ENCODE assay signal across 8 cellular contexts in the genomic region with DNA sequence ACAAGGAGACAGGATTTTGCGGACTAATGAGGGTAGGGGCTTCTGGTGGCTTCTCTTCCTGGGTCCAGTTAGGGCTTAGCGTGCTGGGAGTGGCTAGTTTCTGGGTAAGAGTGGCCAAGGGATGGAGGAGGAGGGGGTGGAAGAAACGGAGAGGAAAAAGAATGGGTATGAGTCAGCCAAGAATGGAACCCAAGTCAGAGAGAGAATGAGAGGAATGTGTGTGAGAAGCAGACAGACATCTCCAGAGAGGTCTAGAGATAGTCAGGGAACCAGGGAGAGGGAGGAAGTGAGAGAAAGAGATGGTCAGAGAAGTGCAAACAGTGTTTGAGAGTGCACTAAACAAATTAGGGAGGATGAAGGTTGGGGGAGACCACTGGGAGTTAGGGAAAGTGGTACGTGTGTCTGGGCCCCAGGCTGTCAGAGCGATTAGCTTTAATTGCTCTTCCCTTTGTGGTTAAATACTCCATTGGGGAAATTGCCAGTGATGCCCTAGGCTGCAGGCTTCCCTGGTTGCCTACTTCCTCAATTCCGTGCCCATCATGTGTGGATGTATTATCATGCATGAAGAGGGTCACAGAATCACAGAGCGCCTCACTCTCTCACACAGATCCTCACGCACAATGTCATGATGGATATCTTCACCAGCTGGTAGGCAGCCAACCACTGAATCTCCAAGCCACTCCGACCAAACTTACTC. TPM values are rescaled to one million over a fixed set of nuclear protein-coding genes. Genes with fewer than 3 reads are reported as not detected.
DNase-seq lines count a peak whose midpoint lies in the region; ATAC-seq and TF ChIP-seq lines count a peak whose summit lies in the region.

No MANE protein-coding gene starts in this region.

- CTCF ChIA-PET in Caco-2 (lab: Charles Lee): interaction anchor here (1.1 to 1.4 kb wide), 2 partner anchors 13 to 54 kb away, joined by 4 to 5 read pairs; no protein-coding TSS in a partner anchor

- no peak for DNase-seq in Caco-2
- peak; percentile 67 for DNase-seq in KBM-7
- no peak for DNase-seq in activated T-helper 1 cell treated with anti-CD3 and anti-CD28 coated beads, Interleukin-12 subunit alpha, Interleukin-12 subunit beta, Interleukin-2, Interleukin-4 antibody, amounts not matched to agents 30 ng/mL and 10 ng/mL and 1 ng/mL, durations not matched to agents 14 hours and 24 hours and 36 hours (ENCODE audit: low spot score)
- peak; percentile 97 for DNase-seq in hepatic stellate cell (ENCODE audit: low spot score)
- no peak for DNase-seq in HUDEP-2 (lab: John Stamatoyannopoulos, UW; ENCODE audit: unreplicated experiment in 76 of 76)
- DNase-seq in GF-D8 (lab: John Stamatoyannopoulos, UW): no peak

- no peaks in the 10 kb centered on the region for H3K9me3 Mint-ChIP-seq in Caco-2 (ENCODE audit: unreplicated experiment)
- H3K9me3 Mint-ChIP-seq in activated T-helper 1 cell treated with anti-CD3 and anti-CD28 coated beads, Interleukin-12 subunit alpha, Interleukin-12 subunit beta, Interleukin-2, Interleukin-4 antibody, amounts not matched to agents 30 ng/mL and 10 ng/mL and 1 ng/mL, durations not matched to agents 14 hours and 24 hours and 36 hours: no peaks in the 10 kb centered on the region

- in situ Hi-C loops in KBM-7 (cut with MboI; ENCODE audit: low pct_unique_long_range_greater_than_20kb, low sequenced_read_pairs): no loop called here

- H3K4me3 Mint-ChIP-seq in Caco-2 (ENCODE audit: unreplicated experiment): peak overlapping the region; percentile 81
- peak overlapping the region; percentile 85 for H3K4me3 Mint-ChIP-seq in activated T-helper 1 cell treated with anti-CD3 and anti-CD28 coated beads, Interleukin-12 subunit alpha, Interleukin-12 subunit beta, Interleukin-2, Interleukin-4 antibody, amounts not matched to agents 30 ng/mL and 10 ng/mL and 1 ng/mL, durations not matched to agents 14 hours and 24 hours and 36 hours

- no peaks in the 10 kb centered on the region for H3K27me3 Mint-ChIP-seq in Caco-2 (ENCODE audit: insufficient read depth, unreplicated experiment)
- H3K27me3 Mint-ChIP-seq in activated T-helper 1 cell treated with anti-CD3 and anti-CD28 coated beads, Interleukin-12 subunit alpha, Interleukin-12 subunit beta, Interleukin-2, Interleukin-4 antibody, amounts not matched to agents 30 ng/mL and 10 ng/mL and 1 ng/mL, durations not matched to agents 14 hours and 24 hours and 36 hours (ENCODE audit: insufficient read depth): no peaks in the 10 kb centered on the region

- peak overlapping the region in 20 of 21 experiments; percentile 63 to 100 (median 95) for H3K27ac ChIP-seq in skin epidermis

- H3K4me3 ChIP-seq in Caco-2 (ENCODE audit: low read depth, low read length) (no peak overlapping the region; the same call in 1 of the 2 replicates), skin epidermis (peak overlapping the region; percentile 46 to 97 (median 92))

- intact Hi-C loops in Caco-2 (cut with micrococcal nuclease; ENCODE audit: unreplicated experiment): no loop called here
- intact Hi-C loops in activated T-helper 1 cell treated with anti-CD3 and anti-CD28 coated beads, Interleukin-12 subunit alpha, Interleukin-12 subunit beta, Interleukin-2, Interleukin-4 antibody, amounts not matched to agents 30 ng/mL and 10 ng/mL and 1 ng/mL, durations not matched to agents 14 hours and 24 hours and 36 hours (cut with micrococcal nuclease): loop anchor here (1.0 kb wide), 4 partner anchors 13 to 105 kb away; a partner anchor contains a TSS

- H3K4me1 ChIP-seq in Caco-2: peaks cover 10% of the 10 kb centered on the region

- no peak for ATAC-seq in GM21515 (IDR thresholded peaks at IDR 0.05; ENCODE audit: unreplicated experiment)

- peaks cover 22% of the 10 kb centered on the region for H3K36me3 Mint-ChIP-seq in Caco-2 (ENCODE audit: insufficient read depth, unreplicated experiment)
- peaks cover 20% of the 10 kb centered on the region for H3K36me3 Mint-ChIP-seq in activated T-helper 1 cell treated with anti-CD3 and anti-CD28 coated beads, Interleukin-12 subunit alpha, Interleukin-12 subunit beta, Interleukin-2, Interleukin-4 antibody, amounts not matched to agents 30 ng/mL and 10 ng/mL and 1 ng/mL, durations not matched to agents 14 hours and 24 hours and 36 hours (ENCODE audit: low read depth)

- TF ChIP-seq CTCF in Caco-2 (IDR thresholded peaks at IDR 0.05; ENCODE audit: insufficient read depth in 1 of 2, low read depth in 1 of 2, low read length in 1 of 2, severe bottlenecking in 1 of 2, unreplicated experiment in 1 of 2): no peak

- no peaks in the 10 kb centered on the region for H3K27me3 ChIP-seq in Caco-2 (replicated peaks; ENCODE audit: control insufficient read depth, insufficient read depth, low read length)

- H3K36me3 ChIP-seq in Caco-2 (ENCODE audit: control insufficient read depth, insufficient read depth, low read length): peaks cover 2% of the 10 kb centered on the region; the same call in 1 of the 2 replicates

- peaks cover 18% of the 10 kb centered on the region for H3K4me1 Mint-ChIP-seq in Caco-2 (ENCODE audit: low read depth, unreplicated experiment)
- H3K4me1 Mint-ChIP-seq in activated T-helper 1 cell treated with anti-CD3 and anti-CD28 coated beads, Interleukin-12 subunit alpha, Interleukin-12 subunit beta, Interleukin-2, Interleukin-4 antibody, amounts not matched to agents 30 ng/mL and 10 ng/mL and 1 ng/mL, durations not matched to agents 14 hours and 24 hours and 36 hours (ENCODE audit: low read depth): peaks cover 49% of the 10 kb centered on the region

- no peaks in the 10 kb centered on the region for H3K9me3 ChIP-seq in Caco-2

- no TSS peak for BruUV-seq in Caco-2 (replicated peaks; lab: Mats Ljungman, UMichigan)

- H3K27ac Mint-ChIP-seq in Caco-2 (ENCODE audit: unreplicated experiment): no peak overlapping the region
- peak overlapping the region; percentile 87 for H3K27ac Mint-ChIP-seq in activated T-helper 1 cell treated with anti-CD3 and anti-CD28 coated beads, Interleukin-12 subunit alpha, Interleukin-12 subunit beta, Interleukin-2, Interleukin-4 antibody, amounts not matched to agents 30 ng/mL and 10 ng/mL and 1 ng/mL, durations not matched to agents 14 hours and 24 hours and 36 hours

- POLR2A ChIA-PET in Caco-2 (lab: Charles Lee): interaction anchor here (0.6 kb wide), 1 partner anchor 64 kb away, joined by 3 read pairs; no protein-coding TSS in a partner anchor

RNA-seq across cellular contexts. Expression of a gene that starts 1.4 kb away (rescaled TPM):
- total RNA-seq in Caco-2 (2022): 84.9 and 85.1 TPM in 2 replicates
- total RNA-seq in activated T-helper 1 cell treated with anti-CD3 and anti-CD28 coated beads, Interleukin-12 subunit alpha, Interleukin-12 subunit beta, Interleukin-2, Interleukin-4 antibody, amounts not matched to agents 30 ng/mL and 10 ng/mL and 1 ng/mL, durations not matched to agents 14 hours and 24 hours and 36 hours: 71.2 and 71.3 TPM in 2 replicates

RNA-seq across cellular contexts. Expression of a gene that starts 16.2 kb away (rescaled TPM):
- not detected in 2 replicates for total RNA-seq in Caco-2 (2022)
- total RNA-seq in activated T-helper 1 cell treated with anti-CD3 and anti-CD28 coated beads, Interleukin-12 subunit alpha, Interleukin-12 subunit beta, Interleukin-2, Interleukin-4 antibody, amounts not matched to agents 30 ng/mL and 10 ng/mL and 1 ng/mL, durations not matched to agents 14 hours and 24 hours and 36 hours: not detected in 2 replicates

RNA-seq across cellular contexts. Expression of a gene that starts 55.2 kb away (rescaled TPM):
- total RNA-seq in Caco-2 (2022): not detected in 2 replicates
- not detected in 2 replicates for total RNA-seq in activated T-helper 1 cell treated with anti-CD3 and anti-CD28 coated beads, Interleukin-12 subunit alpha, Interleukin-12 subunit beta, Interleukin-2, Interleukin-4 antibody, amounts not matched to agents 30 ng/mL and 10 ng/mL and 1 ng/mL, durations not matched to agents 14 hours and 24 hours and 36 hours

RNA-seq across cellular contexts. Expression of a gene that starts 55.8 kb away (rescaled TPM):
- total RNA-seq in Caco-2 (2022): 112 and 116 TPM in 2 replicates
- total RNA-seq in activated T-helper 1 cell treated with anti-CD3 and anti-CD28 coated beads, Interleukin-12 subunit alpha, Interleukin-12 subunit beta, Interleukin-2, Interleukin-4 antibody, amounts not matched to agents 30 ng/mL and 10 ng/mL and 1 ng/mL, durations not matched to agents 14 hours and 24 hours and 36 hours: 112 and 117 TPM in 2 replicates

Comparison
In these comparisons a context has a peak if more than half of its experiments do, and no peak if none do; other contexts are left out.
1. DNase-seq: peak in KBM-7 (single experiment) and hepatic stellate cell (single experiment); none in Caco-2 (0 of 2), activated T-helper 1 cell treated with anti-CD3 and anti-CD28 coated beads, Interleukin-12 subunit alpha, Interleukin-12 subunit beta, Interleukin-2, Interleukin-4 antibody, amounts not matched to agents 30 ng/mL and 10 ng/mL and 1 ng/mL, durations not matched to agents 14 hours and 24 hours and 36 hours (single experiment), HUDEP-2 (0 of 76) and GF-D8 (single experiment).